Comparison of ENCODE assay signal across 10 cellular contexts in genomic region chr12:47801904-47802246, GRCh38. TPM values are rescaled to one million over a fixed set of nuclear protein-coding genes. Genes with fewer than 3 reads are reported as not detected.
DNase-seq lines count a peak whose midpoint lies in the region; ATAC-seq, FAIRE-seq and TF ChIP-seq lines count a peak whose summit lies in the region.
"Had no signal": no experiment of that assay in that cellular context is flagged by ENCODE, and none has a peak within 500 bp of the region (broad histone marks: within the 10 kb centered on the region; RNA-seq: fewer than 3 reads in every experiment).

No MANE protein-coding gene starts in this region.

- peaks cover 5% of the 10 kb centered on the region for H3K36me3 Mint-ChIP-seq in IgD-negative memory B cell

- H3K4me3 ChIP-seq in BLaER1 (no peak overlapping the region), pancreas (no peak overlapping the region), small intestine (ENCODE audit: low read depth in 1 of 2, low read length in 2 of 2) (no peak overlapping the region), lower leg skin (ENCODE audit: low read depth, poor library complexity, severe bottlenecking) (no peak overlapping the region)

- peaks cover 72% of the 10 kb centered on the region for H3K36me3 ChIP-seq in BLaER1
- H3K36me3 ChIP-seq in pancreas: no peaks in the 10 kb centered on the region
- H3K36me3 ChIP-seq in small intestine (ENCODE audit: control insufficient read depth in 2 of 2, insufficient read depth in 2 of 2, low read length in 2 of 2): peaks cover 0 to 5% of the 10 kb centered on the region in 2 donors

- no peaks in the 10 kb centered on the region for H3K27me3 ChIP-seq in BLaER1
- H3K27me3 ChIP-seq in pancreas: no peaks in the 10 kb centered on the region
- H3K27me3 ChIP-seq in small intestine (ENCODE audit: control insufficient read depth in 2 of 2, insufficient read depth in 2 of 2, low read length in 2 of 2): no peaks in the 10 kb centered on the region

- H3K4me2 ChIP-seq in BLaER1: peak overlapping the region; percentile 97

- H3K27ac Mint-ChIP-seq in IgD-negative memory B cell: peak overlapping the region; percentile 32 to 93 (median 67)

- H3K4me1 ChIP-seq in BLaER1: peaks cover 85% of the 10 kb centered on the region
- H3K4me1 ChIP-seq in pancreas: peaks cover 0 to 27% (median 0%) of the 10 kb centered on the region in 3 donors
- peaks cover 0 to 8% of the 10 kb centered on the region in 2 donors for H3K4me1 ChIP-seq in small intestine (ENCODE audit: control insufficient read depth in 2 of 2, insufficient read depth in 1 of 2, low read depth in 1 of 2, low read length in 1 of 2)

- 62 to 68% methylated on average over 9 of the region's 9 CpGs for WGBS in pancreas, 2 donors
- WGBS in small intestine, 3 donors: 59 to 81% (median 69%) methylated on average over 9 of the region's 9 CpGs
- WGBS in lower leg skin, 2 donors: 47 to 51% methylated on average over 9 of the region's 9 CpGs

- H3K4me1 Mint-ChIP-seq in IgD-negative memory B cell: peaks cover 40 to 60% (median 50%) of the 10 kb centered on the region in 3 donors

- no peaks in the 10 kb centered on the region for H3K27me3 Mint-ChIP-seq in IgD-negative memory B cell

- FAIRE-seq in pancreas (lab: Jason Lieb, UNC) (no peak), small intestine (lab: Jason Lieb, UNC) (no peak), frontal cortex (lab: Jason Lieb, UNC) (no peak)
- FAIRE-seq: GM12892, TTC549 had no signal

- no peaks in the 10 kb centered on the region for H3K9me3 Mint-ChIP-seq in IgD-negative memory B cell

- ATAC-seq in pancreas: peak in 2 of 4 donors; percentile 3 to 23

- H3K4me3 Mint-ChIP-seq in IgD-negative memory B cell: peak overlapping the region in 3 of 4 donors; percentile 26 to 82 (median 60)

- intact Hi-C loops in pancreas (cut with DNase I): no loop called here
- intact Hi-C loops in lower leg skin (cut with DNase I; ENCODE audit: low total_unique reads): no loop called here

- no peak for TF ChIP-seq POLR2A in lower leg skin (IDR thresholded peaks at IDR 0.05)

- peak overlapping the region; percentile 68 for H3K9ac ChIP-seq in BLaER1

- H3K9me3 ChIP-seq in BLaER1: no peaks in the 10 kb centered on the region
- no peaks in the 10 kb centered on the region for H3K9me3 ChIP-seq in pancreas
- H3K9me3 ChIP-seq in small intestine (ENCODE audit: control insufficient read depth, low read depth): no peaks in the 10 kb centered on the region

- DNase-seq in pancreas: no peak
- no peak for DNase-seq in hepatic stellate cell (ENCODE audit: low spot score)
- DNase-seq in small intestine: no peak
- no peak for DNase-seq in frontal cortex (ENCODE audit: low spot score in 2 of 2)
- DNase-seq in lower leg skin (ENCODE audit: low spot score in 2 of 2): no peak

- no peak for TF ChIP-seq CTCF in pancreas (IDR thresholded peaks at IDR 0.05)
- TF ChIP-seq CTCF in lower leg skin (IDR thresholded peaks at IDR 0.05): no peak

- peak overlapping the region; percentile 98 for H3K27ac ChIP-seq in BLaER1
- peak overlapping the region; percentile 47 for H3K27ac ChIP-seq in cingulate gyrus (ENCODE audit: low read depth, low read length)
- H3K27ac ChIP-seq in pancreas: peak overlapping the region; percentile 46 to 81 (median 67)
- H3K27ac ChIP-seq in small intestine (ENCODE audit: low read depth in 1 of 2, low read length in 1 of 2): no peak overlapping the region

- peaks cover 97% of the 10 kb centered on the region for H4K20me1 ChIP-seq in BLaER1

RNA-seq across cellular contexts. Expression of gene HDAC7, which starts 17.8 kb away (rescaled TPM):
- 20.9 TPM for polyA plus RNA-seq in IgD-negative memory B cell
- total RNA-seq in pancreas: 10 to 100 TPM; 17.9 to 45.5 (median 20.1) TPM
- 10 to 100 TPM; 36.6 to 48.1 TPM for polyA plus RNA-seq in pancreas
- polyA plus RNA-seq in small intestine: 10 to 100 TPM in 1 of 3 donors, 1 to 10 TPM in 2; 2.2 to 30.3 (median 6.2) TPM
- total RNA-seq in frontal cortex: 4.9 TPM
- total RNA-seq in lower leg skin: 100 to 1,000 TPM in 1 of 4 donors, 10 to 100 TPM in 3; 56.3 to 114 (median 63.5) TPM

RNA-seq across cellular contexts. Expression of gene SLC48A1, which starts 28.8 kb away (rescaled TPM):
- polyA plus RNA-seq in IgD-negative memory B cell (21.7 TPM), pancreas (10 to 100 TPM; 12.4 to 14.2 TPM), small intestine (10 to 100 TPM in 1 of 3 donors, 1 to 10 TPM in 2; 5.1 to 12.1 (median 5.4) TPM)
- total RNA-seq in pancreas (10 to 100 TPM; 12.2 to 17.2 (median 13.9) TPM), frontal cortex (8.6 TPM), lower leg skin (10 to 100 TPM; 28.2 to 51.7 (median 48.6) TPM)

RNA-seq across cellular contexts. Expression of gene RAPGEF3, which starts 43.2 kb away (rescaled TPM):
- polyA plus RNA-seq in IgD-negative memory B cell (0.26 TPM), pancreas (10 to 100 TPM; 51.4 to 54.4 TPM), small intestine (10 to 100 TPM in 1 of 3 donors, 1 to 10 TPM in 2; 2.5 to 19.8 (median 2.7) TPM)
- total RNA-seq in pancreas (1 to 10 TPM; 2.5 to 6.7 (median 5.0) TPM), frontal cortex (7.7 TPM), lower leg skin (10 to 100 TPM; 13.4 to 27.8 (median 18.9) TPM)

Comparison
In these comparisons a context has a peak if more than half of its experiments do, and no peak if none do; other contexts are left out.
1. H3K27ac ChIP-seq: peak in BLaER1 (single experiment), cingulate gyrus (single experiment) and pancreas (4 of 4); none in small intestine (0 of 2).